Comparison of ENCODE assay signal across 1 cellular context in genomic region chr22:19942071-19942885, GRCh38.
A peak's percentile ranks its signal among the peaks of the same experiment; 100 is the strongest.
TF ChIP-seq lines count a peak whose summit lies in the region.

No MANE protein-coding gene starts in this region.

TF ChIP-seq in endothelial cell of umbilical vein, 7 proteins besides CTCF, POLR2A, EP300 and RAD21:
- TF ChIP-seq EZH2 (IDR thresholded peaks at IDR 0.05; ENCODE audit: borderline replicate concordance, low read depth, low read length, severe bottlenecking) (no peak), MAX (IDR thresholded peaks at IDR 0.05; ENCODE audit: insufficient read depth, insufficient read length) (peak; percentile 39)
TF ChIP-seq in endothelial cell of umbilical vein: peak in this region for 1.
